16 cellular contexts compared by ENCODE assay signal in genomic region chr16:10812352-10813122, GRCh38. TPM values are rescaled to one million over a fixed set of nuclear protein-coding genes. Genes with fewer than 3 reads are reported as not detected.
DNase-seq lines count a peak whose midpoint lies in the region; ATAC-seq and TF ChIP-seq lines count a peak whose summit lies in the region.
"Had no signal": no experiment of that assay in that cellular context is flagged by ENCODE, and none has a peak within 500 bp of the region (broad histone marks: within the 10 kb centered on the region; RNA-seq: fewer than 3 reads in every experiment).

No MANE protein-coding gene starts in this region.

- intact Hi-C loops in psoas muscle (cut with DNase I) = no loop called here

- H3K4me2 ChIP-seq in BLaER1 = peak overlapping the region; percentile 66
- peak overlapping the region; percentile 42 for H3K4me2 ChIP-seq in MM.1S (ENCODE audit: low read depth, low read length)
- no peak overlapping the region for H3K4me2 ChIP-seq in mesendoderm (ENCODE audit: low read length)

- H3K36me3 Mint-ChIP-seq in naive thymus-derived CD8-positive, alpha-beta T cell = no peaks in the 10 kb centered on the region
- H3K36me3 Mint-ChIP-seq: CD8-positive, alpha-beta T cell; T-cell had no signal

- H3K4me1 Mint-ChIP-seq in naive thymus-derived CD8-positive, alpha-beta T cell = peaks cover 0 to 6% (median 0%) of the 10 kb centered on the region in 4 donors
- H3K4me1 Mint-ChIP-seq: activated naive CD4-positive, alpha-beta T cell treated with anti-CD3 and anti-CD28 coated beads, Interleukin-2, amount 50 U/mL, for 24 hours; T-cell had no signal

- POLR2A ChIA-PET in naive thymus-derived CD8-positive, alpha-beta T cell (lab: Charles Lee) = no interaction called here

- H2BK120ac ChIP-seq in mesendoderm (ENCODE audit: low read depth, low read length) = no peak overlapping the region

- H3K9ac ChIP-seq in BLaER1 (peak overlapping the region; percentile 15; the same call in 1 of the 2 replicates), MM.1S (ENCODE audit: low read length) (no peak overlapping the region), mesendoderm (ENCODE audit: low read length) (no peak overlapping the region)

- no peak overlapping the region for H3K23ac ChIP-seq in mesendoderm (ENCODE audit: low read length)

- H3K4ac ChIP-seq in mesendoderm (ENCODE audit: low read depth, low read length) = no peak overlapping the region

- H3K27me3 Mint-ChIP-seq in naive thymus-derived CD8-positive, alpha-beta T cell = peaks cover 0 to 11% (median 4%) of the 10 kb centered on the region in 5 donors

- no peak overlapping the region for H4K5ac ChIP-seq in mesendoderm (ENCODE audit: low read length)

- H3K4me3 ChIP-seq in BLaER1 (no peak overlapping the region), MM.1S (ENCODE audit: low read length) (peak overlapping the region; percentile 15; the same call in 1 of the 2 replicates), psoas muscle (no peak overlapping the region), mesendoderm (ENCODE audit: low read length) (no peak overlapping the region)

- peaks cover 54% of the 10 kb centered on the region for H3K4me1 ChIP-seq in BLaER1
- H3K4me1 ChIP-seq in MM.1S (ENCODE audit: low read length) = peaks cover 17% of the 10 kb centered on the region
- H3K4me1 ChIP-seq in psoas muscle = no peaks in the 10 kb centered on the region
- no peaks in the 10 kb centered on the region for H3K4me1 ChIP-seq in mesendoderm (ENCODE audit: control insufficient read depth, low read depth, low read length)

- no peaks in the 10 kb centered on the region for H3K9me2 ChIP-seq in MM.1S (replicated peaks; ENCODE audit: insufficient read depth, low read length)

- peak overlapping the region; percentile 59 for H2AFZ ChIP-seq in MM.1S (ENCODE audit: low read length)

- 53 to 62% (median 54%) methylated on average over 6 of the region's 6 CpGs for WGBS in psoas muscle, 3 donors
- no CpG with 5 or more reads among the region's 6 CpGs for WGBS in mesendoderm (ENCODE audit: extremely low coverage, insufficient coverage, low lambda C conversion rate)

- no peak overlapping the region for H4K8ac ChIP-seq in mesendoderm (ENCODE audit: low read depth, low read length)

- H2AK5ac ChIP-seq in mesendoderm (ENCODE audit: low read length) = no peak overlapping the region

- H2BK15ac ChIP-seq in mesendoderm (replicated peaks; ENCODE audit: low read depth) = no peak overlapping the region

- H3K79me2 ChIP-seq in MM.1S (ENCODE audit: low read length) (no peaks in the 10 kb centered on the region), mesendoderm (ENCODE audit: control insufficient read depth, insufficient read depth, low read length) (no peaks in the 10 kb centered on the region)

- H3K9me3 ChIP-seq in BLaER1 = peaks cover 4% of the 10 kb centered on the region; the same call in 1 of the 2 replicates
- no peaks in the 10 kb centered on the region; the same call in 1 of the 2 replicates for H3K9me3 ChIP-seq in MM.1S (replicated peaks; ENCODE audit: insufficient read depth, low read length)
- no peaks in the 10 kb centered on the region for H3K9me3 ChIP-seq in psoas muscle

- no peak overlapping the region for H3K4me3 Mint-ChIP-seq in naive thymus-derived CD8-positive, alpha-beta T cell
- H3K4me3 Mint-ChIP-seq: activated naive CD4-positive, alpha-beta T cell treated with anti-CD3 and anti-CD28 coated beads, Interleukin-2, amount 50 U/mL, for 24 hours; CD8-positive, alpha-beta T cell; T-cell had no signal

- H3K27ac ChIP-seq in BLaER1 (peak overlapping the region; percentile 10; the same call in 1 of the 2 replicates), MM.1S (ENCODE audit: low read length) (peak overlapping the region; percentile 49; the same call in 1 of the 2 replicates), psoas muscle (no peak overlapping the region), mesendoderm (ENCODE audit: low read depth, low read length) (no peak overlapping the region)

- peaks cover 12% of the 10 kb centered on the region for H3F3A ChIP-seq in MM.1S (ENCODE audit: insufficient read depth, low read length)

- H3K36me3 ChIP-seq in BLaER1 = no peaks in the 10 kb centered on the region
- no peaks in the 10 kb centered on the region for H3K36me3 ChIP-seq in MM.1S (replicated peaks; ENCODE audit: insufficient read depth, low read length)
- H3K36me3 ChIP-seq in psoas muscle (ENCODE audit: insufficient read depth in 1 of 2, low read depth in 1 of 2) = no peaks in the 10 kb centered on the region
- H3K36me3 ChIP-seq in mesendoderm (ENCODE audit: control insufficient read depth, insufficient read depth, low read length) = no peaks in the 10 kb centered on the region

- H3K56ac ChIP-seq in mesendoderm (ENCODE audit: low read length) = no peak overlapping the region

- H3K27me3 ChIP-seq in BLaER1 (no peaks in the 10 kb centered on the region), MM.1S (replicated peaks; ENCODE audit: insufficient read depth, low read length) (no peaks in the 10 kb centered on the region), psoas muscle (ENCODE audit: insufficient read depth in 3 of 3, low read length in 2 of 3) (no peaks in the 10 kb centered on the region), mesendoderm (ENCODE audit: insufficient read depth, low read length, poor library complexity) (no peaks in the 10 kb centered on the region)

- DNase-seq in MM.1S (peak; percentile 50), psoas muscle (no peak), mesendoderm (no peak), NCI-H2196 treated with DMSO at 0.1 percent for 48 hours (lab: John Stamatoyannopoulos, UW; ENCODE audit: unreplicated experiment) (no peak)
- no peak for DNase-seq in naive thymus-derived CD8-positive, alpha-beta T cell
- DNase-seq: CD8-positive, alpha-beta T cell; left ventricle myocardium superior; NCI-H1930; stimulated activated CD4-positive, alpha-beta T cell treated with anti-CD3 and anti-CD28 coated beads, Interleukin-12 subunit alpha, Interleukin-12 subunit beta, amount 100 ng/mL, for 4 hours; T-cell had no signal

- H2BK5ac ChIP-seq in mesendoderm (ENCODE audit: low read length) = no peak overlapping the region

- no peak overlapping the region for H3K27ac Mint-ChIP-seq in naive thymus-derived CD8-positive, alpha-beta T cell
- H3K27ac Mint-ChIP-seq: activated naive CD4-positive, alpha-beta T cell treated with anti-CD3 and anti-CD28 coated beads, Interleukin-2, amount 50 U/mL, for 24 hours; CD8-positive, alpha-beta T cell; T-cell had no signal

- no peak overlapping the region for H3K18ac ChIP-seq in mesendoderm (ENCODE audit: low read length)

- ATAC-seq in GM18861 (IDR thresholded peaks at IDR 0.05; ENCODE audit: unreplicated experiment) (peak; percentile 61), HG02623 (IDR thresholded peaks at IDR 0.05; ENCODE audit: unreplicated experiment) (peak; percentile 49), psoas muscle (no peak)
- ATAC-seq in naive thymus-derived CD8-positive, alpha-beta T cell = no peak
- ATAC-seq: CD8-positive, alpha-beta T cell; HCT116; left ventricle myocardium superior; T-cell had no signal

- TF ChIP-seq CTCF in MM.1S (IDR thresholded peaks at IDR 0.05; ENCODE audit: low read length) (peak; percentile 25), psoas muscle (IDR thresholded peaks at IDR 0.05) (no peak)

- H3K9me3 Mint-ChIP-seq in naive thymus-derived CD8-positive, alpha-beta T cell = peaks cover 0 to 6% (median 0%) of the 10 kb centered on the region in 9 donors
- H3K9me3 Mint-ChIP-seq: activated naive CD4-positive, alpha-beta T cell treated with anti-CD3 and anti-CD28 coated beads, Interleukin-2, amount 50 U/mL, for 24 hours; CD8-positive, alpha-beta T cell; T-cell had no signal

- H4K20me1 ChIP-seq in BLaER1 (no peaks in the 10 kb centered on the region), MM.1S (ENCODE audit: insufficient read depth, low read length) (no peaks in the 10 kb centered on the region)

- H3K79me1 ChIP-seq in mesendoderm (ENCODE audit: low read length) = no peaks in the 10 kb centered on the region

RNA-seq across cellular contexts. Expression of gene TVP23A, which starts 6.1 kb away (rescaled TPM):
- total RNA-seq in naive thymus-derived CD8-positive, alpha-beta T cell = not detected
- under 1 TPM in 1 of 3 donors, not detected in 2; 0.06 TPM for polyA plus RNA-seq in naive thymus-derived CD8-positive, alpha-beta T cell
- under 1 TPM in 2 of 4 donors, not detected in 2; 0.07 to 0.13 TPM for total RNA-seq in psoas muscle
- under 1 TPM in 2 of 3 donors, not detected in 1; 0.01 to 0.04 TPM for polyA plus RNA-seq in psoas muscle
- 1.1 TPM for polyA plus RNA-seq in mesendoderm (2013, experiment 1 of 2)
- polyA plus RNA-seq in mesendoderm (2013, experiment 2 of 2) = 0.78 TPM
- total RNA-seq: CD8-positive, alpha-beta T cell; epithelial cell of proximal tubule had no signal

Comparison
In these comparisons a context has a peak if more than half of its experiments do, and no peak if none do; other contexts are left out.
1. H3K27ac ChIP-seq: peak in BLaER1 (single experiment) and MM.1S (single experiment); none in psoas muscle (single experiment) and mesendoderm (single experiment).
2. ATAC-seq: peak in GM18861 (single experiment) and HG02623 (single experiment); none in naive thymus-derived CD8-positive, alpha-beta T cell (0 of 2) and psoas muscle (0 of 4).